Comparison of ENCODE assay signal across 9 cellular contexts in the genomic region with DNA sequence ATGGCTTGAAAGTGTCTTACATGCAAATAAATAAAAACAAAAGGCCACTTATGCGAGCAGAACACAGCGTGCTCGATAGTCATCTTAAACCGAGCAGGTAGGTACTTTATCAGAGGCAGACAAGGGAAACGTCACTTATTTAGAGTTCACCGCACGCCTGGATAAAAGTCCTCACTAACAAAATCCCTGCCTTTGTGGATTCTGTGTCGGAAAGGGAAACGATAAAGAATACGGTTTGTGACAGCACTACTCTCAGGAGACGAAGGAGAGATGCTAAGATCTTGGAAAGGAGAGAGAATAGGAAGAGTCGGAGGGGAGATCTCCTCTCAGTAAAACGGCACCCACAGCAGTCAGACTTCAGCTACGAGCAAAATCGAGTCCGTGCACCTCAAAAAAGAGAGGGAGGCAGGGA. TPM values are rescaled to one million over a fixed set of nuclear protein-coding genes. Genes with fewer than 3 reads are reported as not detected.
DNase-seq lines count a peak whose midpoint lies in the region; ATAC-seq and TF ChIP-seq lines count a peak whose summit lies in the region.
"Had no signal": no experiment of that assay in that cellular context is flagged by ENCODE, and none has a peak within 500 bp of the region (broad histone marks: within the 10 kb centered on the region; RNA-seq: fewer than 3 reads in every experiment).

No MANE protein-coding gene starts in this region.

- no peaks in the 10 kb centered on the region for H3K9me3 Mint-ChIP-seq in activated T-helper 17 cell treated with anti-CD3 and anti-CD28 coated beads, Interleukin-2, amount 50 U/mL, for 72 hours

- peaks cover 29% of the 10 kb centered on the region for H3K4me1 Mint-ChIP-seq in activated T-helper 17 cell treated with anti-CD3 and anti-CD28 coated beads, Interleukin-2, amount 50 U/mL, for 72 hours

- peak overlapping the region; percentile 89 for H3K27ac Mint-ChIP-seq in activated T-helper 17 cell treated with anti-CD3 and anti-CD28 coated beads, Interleukin-2, amount 50 U/mL, for 72 hours

- H3K27me3 ChIP-seq in BJ (ENCODE audit: control insufficient read depth, insufficient read depth, low read length) = no peaks in the 10 kb centered on the region

- peak overlapping the region; percentile 88 for H3K4me3 Mint-ChIP-seq in activated T-helper 17 cell treated with anti-CD3 and anti-CD28 coated beads, Interleukin-2, amount 50 U/mL, for 72 hours

- CTCF ChIA-PET in BJ (lab: Yijun Ruan, JAX) = no interaction called here

- POLR2A ChIA-PET in BJ (lab: Charles Lee) = no interaction called here

- peaks cover 33% of the 10 kb centered on the region for H3K36me3 Mint-ChIP-seq in activated T-helper 17 cell treated with anti-CD3 and anti-CD28 coated beads, Interleukin-2, amount 50 U/mL, for 72 hours (ENCODE audit: low read depth)

- peaks cover 3% of the 10 kb centered on the region for H3K27me3 Mint-ChIP-seq in activated T-helper 17 cell treated with anti-CD3 and anti-CD28 coated beads, Interleukin-2, amount 50 U/mL, for 72 hours

- peak overlapping the region; percentile 86 for H3K4me3 ChIP-seq in BJ (ENCODE audit: low read depth, low read length)

- no peak for TF ChIP-seq CTCF in BJ (IDR thresholded peaks at IDR 0.05; ENCODE audit: insufficient read depth, low read depth, low read length)

- no peaks in the 10 kb centered on the region for H3K36me3 ChIP-seq in BJ (ENCODE audit: control insufficient read depth, insufficient read depth, low read length)

- ATAC-seq in GM19372 (IDR thresholded peaks at IDR 0.05; ENCODE audit: low read depth, unreplicated experiment) (peak; percentile 4), HG03442 (IDR thresholded peaks at IDR 0.05; ENCODE audit: unreplicated experiment) (peak; percentile 9), left ventricle myocardium superior (peak; percentile 3)
- peak; percentile 7 for ATAC-seq in activated T-helper 17 cell treated with anti-CD3 and anti-CD28 coated beads, Interleukin-2, amount 50 U/mL, for 72 hours (replicated peaks)

- no peak for DNase-seq in BJ (ENCODE audit: low read depth)
- DNase-seq in left ventricle myocardium superior = no peak
- peak; percentile 21 for DNase-seq in renal cortical epithelial cell (ENCODE audit: low read depth)
- DNase-seq in NCI-H2227 (lab: John Stamatoyannopoulos, UW; ENCODE audit: unreplicated experiment) = no peak
- no peak for DNase-seq in NCI-H187 treated with DMSO at 0.1 percent for 48 hours (lab: John Stamatoyannopoulos, UW)

- intact Hi-C loops in left ventricle myocardium superior (cut with micrococcal nuclease) = no loop called here

RNA-seq across cellular contexts. Expression of gene RCBTB1, which starts 0.6 kb away (rescaled TPM):
- polyA plus RNA-seq in BJ (2011; rRNA removed) = 8.0 and 11.6 TPM in 2 replicates
- 4.8 and 8.4 TPM in 2 replicates for polyA minus RNA-seq in BJ (2011; rRNA and poly(A)+ RNA removed)
- total RNA-seq in activated T-helper 17 cell treated with anti-CD3 and anti-CD28 coated beads, Interleukin-2, amount 50 U/mL, for 72 hours = 10 to 100 TPM; 16.0 to 16.6 TPM
- total RNA-seq in left ventricle myocardium superior (23.1 TPM), renal cortical epithelial cell (17.2 and 21.1 TPM in 2 replicates)

RNA-seq across cellular contexts. Expression of gene ARL11, which starts 43.5 kb away (rescaled TPM):
- not detected in 2 replicates for polyA plus RNA-seq in BJ (2011; rRNA removed)
- polyA minus RNA-seq in BJ (2011; rRNA and poly(A)+ RNA removed) = not detected in 2 replicates
- total RNA-seq in activated T-helper 17 cell treated with anti-CD3 and anti-CD28 coated beads, Interleukin-2, amount 50 U/mL, for 72 hours = 1 to 10 TPM in 1 of 2 donors, under 1 TPM in 1; 0.89 to 1.0 TPM
- total RNA-seq in left ventricle myocardium superior (0.22 TPM), renal cortical epithelial cell (under 0.01 TPM in 1 of 2 replicates, not detected in the other)
- total RNA-seq: LHCN-M2 had no signal
